In the genomic region with DNA sequence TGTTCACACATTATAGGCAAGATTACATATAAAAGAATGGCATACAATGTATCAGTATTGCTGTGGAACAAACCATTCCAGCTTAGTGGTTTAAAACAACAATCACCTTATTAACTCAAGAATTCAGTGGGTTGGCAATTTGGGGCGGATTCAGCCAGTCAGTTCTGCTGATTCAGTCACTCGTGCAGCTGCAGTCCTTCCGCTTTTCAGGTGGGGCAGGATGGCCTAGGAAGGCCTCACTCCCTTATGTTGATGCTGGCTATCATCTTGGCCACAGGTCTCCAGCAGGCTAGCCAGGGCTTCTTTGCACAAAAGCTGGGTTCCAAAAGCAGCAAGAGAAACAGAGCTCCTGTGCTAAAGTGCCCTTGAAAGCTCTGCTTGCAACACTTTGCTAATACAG, we compare ENCODE assay signal across 25 cellular contexts.
DNase-seq lines count a peak whose midpoint lies in the region; ATAC-seq, FAIRE-seq and TF ChIP-seq lines count a peak whose summit lies in the region.
"Had no signal": no experiment of that assay in that cellular context is flagged by ENCODE, and none has a peak within 500 bp of the region (broad histone marks: within the 10 kb centered on the region; RNA-seq: fewer than 3 reads in every experiment).

No MANE protein-coding gene starts in this region.

- no peaks in the 10 kb centered on the region for H4K20me1 ChIP-seq in osteoblast (ENCODE audit: insufficient read depth, low read length)

- peaks cover 8% of the 10 kb centered on the region for H3K27me3 ChIP-seq in osteoblast (ENCODE audit: insufficient read depth, low read length)
- no peaks in the 10 kb centered on the region for H3K27me3 ChIP-seq in small intestine (ENCODE audit: control insufficient read depth in 2 of 2, insufficient read depth in 2 of 2, low read length in 2 of 2)

- DNase-seq in RPMI8226 = peak; percentile 82
- DNase-seq in WTC11 (ENCODE audit: low spot score) = peak; percentile 18
- DNase-seq in iPS-NIHi7 (ENCODE audit: extremely low spot score) = peak; percentile 16
- DNase-seq in osteoblast (ENCODE audit: insufficient read length, low spot score, missing footprints) = peak; percentile 1
- DNase-seq in natural killer cell = no peak
- DNase-seq in small intestine = no peak
- DNase-seq: C1 segment of cervical spinal cord; CD4-positive, alpha-beta memory T cell; COR-L47; DMS53; GM23248; HCEC 1CT; IMR-90; KG1; MM.1S; NCI-H1092; NCI-H1417 treated with DMSO at 0.1 percent for 48 hours; NCI-H187; NCI-H2081 treated with DMSO at 0.1 percent for 48 hours; NCI-H524 treated with DMSO at 0.1 percent for 48 hours; NCI-H774 had no signal

- TF ChIP-seq CTCF in WTC11 (IDR thresholded peaks at IDR 0.05) (no peak), osteoblast (IDR thresholded peaks at IDR 0.05; ENCODE audit: extremely low read depth, low read depth, low read length) (no peak), natural killer cell (IDR thresholded peaks at IDR 0.05) (no peak)

- H3K4me1 ChIP-seq in osteoblast (ENCODE audit: insufficient read depth, low read length) = no peaks in the 10 kb centered on the region
- no peaks in the 10 kb centered on the region for H3K4me1 ChIP-seq in small intestine (ENCODE audit: control insufficient read depth in 2 of 2, insufficient read depth in 1 of 2, low read depth in 1 of 2, low read length in 1 of 2)

- ATAC-seq in WTC11 = peak; percentile 78
- no peak for ATAC-seq in natural killer cell
- ATAC-seq in activated T-helper 17 cell treated with anti-CD3 and anti-CD28 coated beads, Interleukin-2, amount 50 U/mL, for 72 hours (replicated peaks) = no peak
- no peak for ATAC-seq in GM18868 (IDR thresholded peaks at IDR 0.05; ENCODE audit: unreplicated experiment)

- no peak overlapping the region for H3K4me3 Mint-ChIP-seq in WTC11
- no peak overlapping the region for H3K4me3 Mint-ChIP-seq in natural killer cell
- no peak overlapping the region for H3K4me3 Mint-ChIP-seq in activated T-helper 17 cell treated with anti-CD3 and anti-CD28 coated beads, Interleukin-2, amount 50 U/mL, for 72 hours
- H3K4me3 Mint-ChIP-seq: CD4-positive, alpha-beta memory T cell had no signal

- H3K27me3 Mint-ChIP-seq in WTC11 (ENCODE audit: low read depth) (no peaks in the 10 kb centered on the region), natural killer cell (ENCODE audit: low read depth in 2 of 2) (no peaks in the 10 kb centered on the region)
- H3K27me3 Mint-ChIP-seq in activated T-helper 17 cell treated with anti-CD3 and anti-CD28 coated beads, Interleukin-2, amount 50 U/mL, for 72 hours = peaks cover 4% of the 10 kb centered on the region
- H3K27me3 Mint-ChIP-seq: CD4-positive, alpha-beta memory T cell had no signal

- POLR2A ChIA-PET in WTC11 (lab: Charles Lee) = no interaction called here

- CTCF ChIA-PET in WTC11 (lab: Charles Lee) = no interaction called here

- H3K27ac Mint-ChIP-seq in WTC11 (no peak overlapping the region), natural killer cell (no peak overlapping the region)
- no peak overlapping the region for H3K27ac Mint-ChIP-seq in activated T-helper 17 cell treated with anti-CD3 and anti-CD28 coated beads, Interleukin-2, amount 50 U/mL, for 72 hours
- H3K27ac Mint-ChIP-seq: CD4-positive, alpha-beta memory T cell had no signal

- H3K36me3 ChIP-seq in osteoblast (ENCODE audit: insufficient read depth, low read length) (no peaks in the 10 kb centered on the region), small intestine (ENCODE audit: control insufficient read depth in 2 of 2, insufficient read depth in 2 of 2, low read length in 2 of 2) (no peaks in the 10 kb centered on the region)

- H3K4me2 ChIP-seq in osteoblast (ENCODE audit: insufficient read depth, low read length) = no peak overlapping the region

- H3K9me3 ChIP-seq in osteoblast (ENCODE audit: low read depth, low read length) = no peaks in the 10 kb centered on the region
- H3K9me3 ChIP-seq in small intestine (ENCODE audit: control insufficient read depth, low read depth) = no peaks in the 10 kb centered on the region

- H3K27ac ChIP-seq in osteoblast (ENCODE audit: low read depth, low read length) (no peak overlapping the region), small intestine (ENCODE audit: low read depth in 1 of 2, low read length in 1 of 2) (no peak overlapping the region)
- H3K27ac ChIP-seq: GM23248 had no signal

- H3K4me1 Mint-ChIP-seq in WTC11 (peaks cover 2% of the 10 kb centered on the region; the same call in 1 of the 2 replicates), natural killer cell (no peaks in the 10 kb centered on the region)
- no peaks in the 10 kb centered on the region for H3K4me1 Mint-ChIP-seq in activated T-helper 17 cell treated with anti-CD3 and anti-CD28 coated beads, Interleukin-2, amount 50 U/mL, for 72 hours
- H3K4me1 Mint-ChIP-seq: CD4-positive, alpha-beta memory T cell had no signal

- peaks cover 5% of the 10 kb centered on the region for H3K9me3 Mint-ChIP-seq in WTC11
- H3K9me3 Mint-ChIP-seq in natural killer cell = peaks cover 0 to 3% of the 10 kb centered on the region in 2 donors
- H3K9me3 Mint-ChIP-seq in activated T-helper 17 cell treated with anti-CD3 and anti-CD28 coated beads, Interleukin-2, amount 50 U/mL, for 72 hours = no peaks in the 10 kb centered on the region

- H3K4me3 ChIP-seq in osteoblast (ENCODE audit: insufficient read depth, low read length) (no peak overlapping the region), small intestine (ENCODE audit: low read depth in 1 of 2, low read length in 2 of 2) (no peak overlapping the region)
- H3K4me3 ChIP-seq: GM23248 had no signal

- WGBS in small intestine, 3 donors = 83 to 88% (median 83%) methylated on average over 3 of the region's 3 CpGs

- intact Hi-C loops in natural killer cell (cut with micrococcal nuclease) = no loop called here

- H2AFZ ChIP-seq in osteoblast (ENCODE audit: low read length) = no peak overlapping the region
- H2AFZ ChIP-seq: GM23248 had no signal

- H3K36me3 Mint-ChIP-seq in WTC11 = no peaks in the 10 kb centered on the region
- H3K36me3 Mint-ChIP-seq in natural killer cell = no peaks in the 10 kb centered on the region
- H3K36me3 Mint-ChIP-seq in activated T-helper 17 cell treated with anti-CD3 and anti-CD28 coated beads, Interleukin-2, amount 50 U/mL, for 72 hours (ENCODE audit: low read depth) = no peaks in the 10 kb centered on the region
- H3K36me3 Mint-ChIP-seq: CD4-positive, alpha-beta memory T cell had no signal

- no peaks in the 10 kb centered on the region for H3K79me2 ChIP-seq in osteoblast (ENCODE audit: insufficient read depth, low read length)

- FAIRE-seq in small intestine (lab: Jason Lieb, UNC) = no peak
- FAIRE-seq: GM18507, RCC 7860 had no signal

TF ChIP-seq in WTC11, 78 proteins besides CTCF, POLR2A, EP300 and RAD21 (continues in another document):
- TF ChIP-seq IRF2 (CRISPR knock-in tag; IDR thresholded peaks at IDR 0.05; ENCODE audit: borderline replicate concordance, low read depth) = no peak
- TF ChIP-seq FOXJ3 (CRISPR knock-in tag; IDR thresholded peaks at IDR 0.05; ENCODE audit: borderline replicate concordance) = no peak
- TF ChIP-seq NFE2L1 (CRISPR knock-in tag; IDR thresholded peaks at IDR 0.05) = no peak
- TF ChIP-seq FOXP1 (CRISPR knock-in tag; IDR thresholded peaks at IDR 0.05; ENCODE audit: borderline replicate concordance) = no peak
- TF ChIP-seq, protein P1, sequence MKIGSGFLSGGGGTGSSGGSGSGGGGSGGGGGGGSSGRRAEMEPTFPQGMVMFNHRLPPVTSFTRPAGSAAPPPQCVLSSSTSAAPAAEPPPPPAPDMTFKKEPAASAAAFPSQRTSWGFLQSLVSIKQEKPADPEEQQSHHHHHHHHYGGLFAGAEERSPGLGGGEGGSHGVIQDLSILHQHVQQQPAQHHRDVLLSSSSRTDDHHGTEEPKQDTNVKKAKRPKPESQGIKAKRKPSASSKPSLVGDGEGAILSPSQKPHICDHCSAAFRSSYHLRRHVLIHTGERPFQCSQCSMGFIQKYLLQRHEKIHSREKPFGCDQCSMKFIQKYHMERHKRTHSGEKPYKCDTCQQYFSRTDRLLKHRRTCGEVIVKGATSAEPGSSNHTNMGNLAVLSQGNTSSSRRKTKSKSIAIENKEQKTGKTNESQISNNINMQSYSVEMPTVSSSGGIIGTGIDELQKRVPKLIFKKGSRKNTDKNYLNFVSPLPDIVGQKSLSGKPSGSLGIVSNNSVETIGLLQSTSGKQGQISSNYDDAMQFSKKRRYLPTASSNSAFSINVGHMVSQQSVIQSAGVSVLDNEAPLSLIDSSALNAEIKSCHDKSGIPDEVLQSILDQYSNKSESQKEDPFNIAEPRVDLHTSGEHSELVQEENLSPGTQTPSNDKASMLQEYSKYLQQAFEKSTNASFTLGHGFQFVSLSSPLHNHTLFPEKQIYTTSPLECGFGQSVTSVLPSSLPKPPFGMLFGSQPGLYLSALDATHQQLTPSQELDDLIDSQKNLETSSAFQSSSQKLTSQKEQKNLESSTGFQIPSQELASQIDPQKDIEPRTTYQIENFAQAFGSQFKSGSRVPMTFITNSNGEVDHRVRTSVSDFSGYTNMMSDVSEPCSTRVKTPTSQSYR (CRISPR knock-in tag; IDR thresholded peaks at IDR 0.05) = no peak
- TF ChIP-seq, protein P2, sequence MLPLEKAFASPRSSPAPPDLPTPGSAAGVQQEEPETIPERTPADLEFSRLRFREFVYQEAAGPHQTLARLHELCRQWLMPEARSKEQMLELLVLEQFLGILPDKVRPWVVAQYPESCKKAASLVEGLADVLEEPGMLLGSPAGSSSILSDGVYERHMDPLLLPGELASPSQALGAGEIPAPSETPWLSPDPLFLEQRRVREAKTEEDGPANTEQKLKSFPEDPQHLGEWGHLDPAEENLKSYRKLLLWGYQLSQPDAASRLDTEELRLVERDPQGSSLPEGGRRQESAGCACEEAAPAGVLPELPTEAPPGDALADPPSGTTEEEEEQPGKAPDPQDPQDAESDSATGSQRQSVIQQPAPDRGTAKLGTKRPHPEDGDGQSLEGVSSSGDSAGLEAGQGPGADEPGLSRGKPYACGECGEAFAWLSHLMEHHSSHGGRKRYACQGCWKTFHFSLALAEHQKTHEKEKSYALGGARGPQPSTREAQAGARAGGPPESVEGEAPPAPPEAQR (CRISPR knock-in tag; IDR thresholded peaks at IDR 0.05) = no peak
- TF ChIP-seq, protein P3, sequence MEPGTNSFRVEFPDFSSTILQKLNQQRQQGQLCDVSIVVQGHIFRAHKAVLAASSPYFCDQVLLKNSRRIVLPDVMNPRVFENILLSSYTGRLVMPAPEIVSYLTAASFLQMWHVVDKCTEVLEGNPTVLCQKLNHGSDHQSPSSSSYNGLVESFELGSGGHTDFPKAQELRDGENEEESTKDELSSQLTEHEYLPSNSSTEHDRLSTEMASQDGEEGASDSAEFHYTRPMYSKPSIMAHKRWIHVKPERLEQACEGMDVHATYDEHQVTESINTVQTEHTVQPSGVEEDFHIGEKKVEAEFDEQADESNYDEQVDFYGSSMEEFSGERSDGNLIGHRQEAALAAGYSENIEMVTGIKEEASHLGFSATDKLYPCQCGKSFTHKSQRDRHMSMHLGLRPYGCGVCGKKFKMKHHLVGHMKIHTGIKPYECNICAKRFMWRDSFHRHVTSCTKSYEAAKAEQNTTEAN (CRISPR knock-in tag; IDR thresholded peaks at IDR 0.05) = no peak

Comparison
In these comparisons a context has a peak if more than half of its experiments do, and no peak if none do; other contexts are left out.
1. DNase-seq: peak in RPMI8226 (single experiment), WTC11 (single experiment), iPS-NIHi7 (single experiment) and osteoblast (single experiment); none in natural killer cell (single experiment) and small intestine (single experiment).